In genomic region chr10:56012146-56012545, GRCh38 we compare ENCODE assay signal across 21 cellular contexts.
"Had no signal": no experiment of that assay in that cellular context is flagged by ENCODE, and none has a peak within 500 bp of the region (broad histone marks: within the 10 kb centered on the region; RNA-seq: fewer than 3 reads in every experiment).

No MANE protein-coding gene starts in this region.

- H3K4me3 ChIP-seq: MG63 had no signal

- H3K4me2 ChIP-seq: SK-N-SH had no signal

- H3K36me3 ChIP-seq: MG63 had no signal

- H3K27ac ChIP-seq: RWPE1 had no signal

- H3K9ac ChIP-seq: SK-N-SH had no signal

- H3K9me3 ChIP-seq: MG63, SK-N-SH had no signal

- H3K27me3 ChIP-seq: MG63 had no signal

- ATAC-seq: Panc1, PC-3 had no signal

- DNase-seq: KBM-7, MG63, NCI-H1092, NCI-H1105 treated with DMSO at 0.1 percent for 48 hours, NCI-H1417 treated with DMSO at 0.1 percent for 48 hours, NCI-H146, NCI-H1694 treated with DMSO at 0.1 percent for 48 hours, NCI-H1930, NCI-H2081, NCI-H2107, NCI-H2227 treated with DMSO at 0.1 percent for 48 hours, NCI-H510A, NCI-H524 treated with DMSO at 0.1 percent for 48 hours, NCI-H69, NCI-H774, PC-3, SHP77, SK-N-SH, SW 1271 had no signal
